ENCODE assay signal across 8 cellular contexts in genomic region chr2:119290859-119291587, GRCh38.
DNase-seq lines count a peak whose midpoint lies in the region; ATAC-seq, FAIRE-seq and TF ChIP-seq lines count a peak whose summit lies in the region.

No MANE protein-coding gene starts in this region.

- DNase-seq in activated CD8-positive, alpha-beta T cell treated with anti-CD3 and anti-CD28 coated beads for 36 hours: peak; percentile 7
- no peak for DNase-seq in activated CD8-positive, alpha-beta T cell treated with anti-CD3 and anti-CD28 coated beads, Interleukin-2, amount 10 ng/mL, durations not matched to agents 7 days and 5 days
- DNase-seq in HuH-7.5 (ENCODE audit: low spot score) (peak; percentile 74), RPMI7951 (ENCODE audit: low read depth) (peak; percentile 18), left ventricle myocardium superior (peak; percentile 86), small intestine (peak; percentile 85), T1000 (lab: John Stamatoyannopoulos, UW) (no peak)
- peak; percentile 60 for DNase-seq in activated naive CD8-positive, alpha-beta T cell treated with anti-CD3 and anti-CD28 coated beads for 36 hours

- no peak for TF ChIP-seq CTCF in activated CD8-positive, alpha-beta T cell treated with anti-CD3 and anti-CD28 coated beads for 36 hours (IDR thresholded peaks at IDR 0.05)

- intact Hi-C loops in activated CD8-positive, alpha-beta T cell treated with anti-CD3 and anti-CD28 coated beads for 36 hours (cut with micrococcal nuclease): no loop called here
- intact Hi-C loops in left ventricle myocardium superior (cut with micrococcal nuclease): no loop called here

- ATAC-seq in activated CD8-positive, alpha-beta T cell treated with anti-CD3 and anti-CD28 coated beads for 36 hours: no peak
- no peak for ATAC-seq in activated CD8-positive, alpha-beta T cell treated with anti-CD3 and anti-CD28 coated beads, Interleukin-2, amount 10 ng/mL, durations not matched to agents 7 days and 5 days
- peak; percentile 80 for ATAC-seq in left ventricle myocardium superior

- H3K27ac Mint-ChIP-seq in activated CD8-positive, alpha-beta T cell treated with anti-CD3 and anti-CD28 coated beads for 36 hours: no peak overlapping the region
- H3K27ac Mint-ChIP-seq in activated CD8-positive, alpha-beta T cell treated with anti-CD3 and anti-CD28 coated beads, Interleukin-2, amount 10 ng/mL, durations not matched to agents 7 days and 5 days: no peak overlapping the region
- no peak overlapping the region for H3K27ac Mint-ChIP-seq in activated naive CD8-positive, alpha-beta T cell treated with anti-CD3 and anti-CD28 coated beads for 36 hours

- no peaks in the 10 kb centered on the region for H3K27me3 ChIP-seq in small intestine (ENCODE audit: control insufficient read depth in 2 of 2, insufficient read depth in 2 of 2, low read length in 2 of 2)

- no peak for FAIRE-seq in small intestine (lab: Jason Lieb, UNC)

- H3K36me3 ChIP-seq in small intestine (ENCODE audit: control insufficient read depth in 2 of 2, insufficient read depth in 2 of 2, low read length in 2 of 2): no peaks in the 10 kb centered on the region

- no peaks in the 10 kb centered on the region for H3K4me1 ChIP-seq in small intestine (ENCODE audit: control insufficient read depth in 2 of 2, insufficient read depth in 1 of 2, low read depth in 1 of 2, low read length in 1 of 2)

- H3K4me3 Mint-ChIP-seq in activated CD8-positive, alpha-beta T cell treated with anti-CD3 and anti-CD28 coated beads for 36 hours: no peak overlapping the region
- no peak overlapping the region for H3K4me3 Mint-ChIP-seq in activated CD8-positive, alpha-beta T cell treated with anti-CD3 and anti-CD28 coated beads, Interleukin-2, amount 10 ng/mL, durations not matched to agents 7 days and 5 days
- H3K4me3 Mint-ChIP-seq in activated naive CD8-positive, alpha-beta T cell treated with anti-CD3 and anti-CD28 coated beads for 36 hours: no peak overlapping the region

- no peaks in the 10 kb centered on the region for H3K4me1 Mint-ChIP-seq in activated CD8-positive, alpha-beta T cell treated with anti-CD3 and anti-CD28 coated beads for 36 hours (ENCODE audit: low read depth)
- no peaks in the 10 kb centered on the region for H3K4me1 Mint-ChIP-seq in activated CD8-positive, alpha-beta T cell treated with anti-CD3 and anti-CD28 coated beads, Interleukin-2, amount 10 ng/mL, durations not matched to agents 7 days and 5 days (ENCODE audit: low read depth)
- no peaks in the 10 kb centered on the region for H3K4me1 Mint-ChIP-seq in activated naive CD8-positive, alpha-beta T cell treated with anti-CD3 and anti-CD28 coated beads for 36 hours

- no peak overlapping the region for H3K4me3 ChIP-seq in small intestine (ENCODE audit: low read depth in 1 of 2, low read length in 2 of 2)

- no peaks in the 10 kb centered on the region for H3K27me3 Mint-ChIP-seq in activated CD8-positive, alpha-beta T cell treated with anti-CD3 and anti-CD28 coated beads for 36 hours
- H3K27me3 Mint-ChIP-seq in activated CD8-positive, alpha-beta T cell treated with anti-CD3 and anti-CD28 coated beads, Interleukin-2, amount 10 ng/mL, durations not matched to agents 7 days and 5 days (ENCODE audit: low read depth): no peaks in the 10 kb centered on the region
- no peaks in the 10 kb centered on the region for H3K27me3 Mint-ChIP-seq in activated naive CD8-positive, alpha-beta T cell treated with anti-CD3 and anti-CD28 coated beads for 36 hours

- H3K36me3 Mint-ChIP-seq in activated CD8-positive, alpha-beta T cell treated with anti-CD3 and anti-CD28 coated beads for 36 hours (ENCODE audit: low read depth): no peaks in the 10 kb centered on the region
- no peaks in the 10 kb centered on the region for H3K36me3 Mint-ChIP-seq in activated CD8-positive, alpha-beta T cell treated with anti-CD3 and anti-CD28 coated beads, Interleukin-2, amount 10 ng/mL, durations not matched to agents 7 days and 5 days (ENCODE audit: low read depth)
- H3K36me3 Mint-ChIP-seq in activated naive CD8-positive, alpha-beta T cell treated with anti-CD3 and anti-CD28 coated beads for 36 hours: no peaks in the 10 kb centered on the region

- H3K9me3 ChIP-seq in small intestine (ENCODE audit: control insufficient read depth, low read depth): no peaks in the 10 kb centered on the region

- no peaks in the 10 kb centered on the region for H3K9me3 Mint-ChIP-seq in activated CD8-positive, alpha-beta T cell treated with anti-CD3 and anti-CD28 coated beads for 36 hours
- H3K9me3 Mint-ChIP-seq in activated CD8-positive, alpha-beta T cell treated with anti-CD3 and anti-CD28 coated beads, Interleukin-2, amount 10 ng/mL, durations not matched to agents 7 days and 5 days (ENCODE audit: insufficient read depth): no peaks in the 10 kb centered on the region
- H3K9me3 Mint-ChIP-seq in activated naive CD8-positive, alpha-beta T cell treated with anti-CD3 and anti-CD28 coated beads for 36 hours: no peaks in the 10 kb centered on the region

- WGBS in small intestine, 3 donors: 25 to 65% (median 41%) methylated on average over 15 of the region's 15 CpGs

- no peak overlapping the region for H3K27ac ChIP-seq in small intestine (ENCODE audit: low read depth in 1 of 2, low read length in 1 of 2)

- CTCF ChIA-PET in activated CD8-positive, alpha-beta T cell treated with anti-CD3 and anti-CD28 coated beads for 36 hours (lab: Charles Lee): interaction anchor here (1.0 kb wide), 1 partner anchor 409 kb away, joined by 3 read pairs; no protein-coding TSS in a partner anchor
- CTCF ChIA-PET in activated CD8-positive, alpha-beta T cell treated with anti-CD3 and anti-CD28 coated beads, Interleukin-2, amount 10 ng/mL, durations not matched to agents 7 days and 5 days (lab: Charles Lee): no interaction called here

- POLR2A ChIA-PET in activated CD8-positive, alpha-beta T cell treated with anti-CD3 and anti-CD28 coated beads for 36 hours (lab: Charles Lee): interaction anchor here (0.6 kb wide), 1 partner anchor 9 kb away, joined by 3 read pairs; no protein-coding TSS in a partner anchor
- POLR2A ChIA-PET in activated CD8-positive, alpha-beta T cell treated with anti-CD3 and anti-CD28 coated beads, Interleukin-2, amount 10 ng/mL, durations not matched to agents 7 days and 5 days (lab: Charles Lee): no interaction called here

Comparison
In these comparisons a context has a peak if more than half of its experiments do, and no peak if none do; other contexts are left out.
1. DNase-seq: peak in activated CD8-positive, alpha-beta T cell treated with anti-CD3 and anti-CD28 coated beads for 36 hours (single experiment), HuH-7.5 (single experiment), RPMI7951 (single experiment), activated naive CD8-positive, alpha-beta T cell treated with anti-CD3 and anti-CD28 coated beads for 36 hours (single experiment), left ventricle myocardium superior (single experiment) and small intestine (single experiment); none in activated CD8-positive, alpha-beta T cell treated with anti-CD3 and anti-CD28 coated beads, Interleukin-2, amount 10 ng/mL, durations not matched to agents 7 days and 5 days (single experiment) and T1000 (single experiment).